In the genomic region with DNA sequence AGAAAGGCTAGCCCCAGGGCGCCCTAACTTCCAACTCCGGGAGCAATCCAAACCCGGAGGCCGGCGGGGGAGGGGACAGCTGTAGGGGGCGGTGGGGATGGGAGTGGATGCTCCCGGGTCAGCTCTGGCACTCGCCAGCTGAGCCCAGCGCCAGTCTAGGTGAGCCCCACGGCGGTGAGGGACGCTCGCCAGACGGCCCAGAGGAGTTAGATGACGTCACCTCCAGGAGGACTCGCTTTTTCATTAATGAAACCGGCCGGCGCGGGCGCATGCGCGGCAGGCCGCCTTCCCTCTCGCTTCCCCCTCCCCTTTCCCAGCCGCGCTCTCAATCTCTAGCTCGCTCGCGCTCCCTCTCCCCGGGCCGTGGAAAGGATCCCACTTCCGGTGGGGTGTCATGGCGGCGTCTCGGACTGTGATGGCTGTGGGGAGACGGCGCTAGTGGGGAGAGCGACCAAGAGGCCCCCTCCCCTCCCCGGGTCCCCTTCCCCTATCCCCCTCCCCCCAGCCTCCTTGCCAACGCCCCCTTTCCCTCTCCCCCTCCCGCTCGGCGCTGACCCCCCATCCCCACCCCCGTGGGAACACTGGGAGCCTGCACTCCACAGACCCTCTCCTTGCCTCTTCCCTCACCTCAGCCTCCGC, we compare ENCODE assay signal across 8 cellular contexts. TPM values are rescaled to one million over a fixed set of nuclear protein-coding genes. Genes with fewer than 3 reads are reported as not detected.
DNase-seq lines count a peak whose midpoint lies in the region; ATAC-seq and TF ChIP-seq lines count a peak whose summit lies in the region.

Gene NF1 (plus strand): TSS at position 378 of the 639 bp plus-strand sequence. CDS start 333 bp downstream, outside the sequence.

- no peaks in the 10 kb centered on the region for H3K36me3 Mint-ChIP-seq in activated naive CD4-positive, alpha-beta T cell treated with anti-CD3 and anti-CD28 coated beads, Interleukin-2, amount 10 ng/mL, durations not matched to agents 7 days and 5 days

- WGBS in gastroesophageal sphincter (ENCODE audit: low coverage in 1 of 2), 2 donors = 5% methylated on average over 7 of the region's 46 CpGs; no CpG with 5 or more reads in 1 of the 2 donors

- H3K36me3 ChIP-seq in SK-N-MC (ENCODE audit: insufficient read depth, low read length) = no peaks in the 10 kb centered on the region
- H3K36me3 ChIP-seq in gastroesophageal sphincter = no peaks in the 10 kb centered on the region

- peak; percentile 70 for DNase-seq in GF-D8 (lab: John Stamatoyannopoulos, UW)
- DNase-seq in HEK293T (ENCODE audit: extremely low spot score) = peak; percentile 93
- peak; percentile 93 for DNase-seq in NCI-H1048 (lab: John Stamatoyannopoulos, UW)
- DNase-seq in SK-N-MC (ENCODE audit: low read depth, low spot score) = peak; percentile 67
- peak; percentile 90 for DNase-seq in activated naive CD4-positive, alpha-beta T cell treated with anti-CD3 and anti-CD28 coated beads, Interleukin-2, amount 10 ng/mL, durations not matched to agents 7 days and 5 days
- peak; percentile 67 for DNase-seq in non-pigmented ciliary epithelial cell (ENCODE audit: low read depth)
- peak; percentile 63 to 98 (median 91) for DNase-seq in substantia nigra (lab: John Stamatoyannopoulos, UW)

- no peaks in the 10 kb centered on the region for H3K27me3 ChIP-seq in gastroesophageal sphincter

- CTCF ChIA-PET in HEK293T (lab: Yijun Ruan, JAX) = no interaction called here
- CTCF ChIA-PET in activated naive CD4-positive, alpha-beta T cell treated with anti-CD3 and anti-CD28 coated beads, Interleukin-2, amount 10 ng/mL, durations not matched to agents 7 days and 5 days (lab: Charles Lee) = no interaction called here

- H3K4me1 ChIP-seq in gastroesophageal sphincter = peaks cover 0 to 25% (median 4%) of the 10 kb centered on the region in 3 donors

- POLR2A ChIA-PET in HEK293T (lab: Yijun Ruan, JAX) = interaction anchor here (0.5 to 3.4 kb wide), 45 partner anchors 7 to 317 kb away, joined by 3 to 26 read pairs (median 4); partner anchors contain the start of gene RNF135

- H3K4me3 ChIP-seq in SK-N-MC = peak within 1 kb of the TSS; percentile 98
- H3K4me3 ChIP-seq in gastroesophageal sphincter = peak within 1 kb of the TSS; percentile 92 to 98

- peak within 1 kb of the TSS; percentile 96 for H3K9ac ChIP-seq in SK-N-MC (ENCODE audit: insufficient read length)

- peak within 1 kb of the TSS; percentile 83 for H3K27ac ChIP-seq in SK-N-MC
- H3K27ac ChIP-seq in gastroesophageal sphincter = peak within 1 kb of the TSS; percentile 91 to 96 (median 94)
- peak within 1 kb of the TSS; percentile 94 for H3K27ac ChIP-seq in substantia nigra (ENCODE audit: low read depth, low read length, poor library complexity, severe bottlenecking)

- no peak for TF ChIP-seq EP300 in gastroesophageal sphincter (IDR thresholded peaks at IDR 0.05)

- ATAC-seq in gastroesophageal sphincter = peak; percentile 99

- H3K9me3 ChIP-seq in SK-N-MC (ENCODE audit: low read depth, low read length) = no peaks in the 10 kb centered on the region
- no peaks in the 10 kb centered on the region for H3K9me3 ChIP-seq in gastroesophageal sphincter

- H3K4me1 Mint-ChIP-seq in activated naive CD4-positive, alpha-beta T cell treated with anti-CD3 and anti-CD28 coated beads, Interleukin-2, amount 10 ng/mL, durations not matched to agents 7 days and 5 days = peaks cover 20% of the 10 kb centered on the region

- peak within 1 kb of the TSS; percentile 86 for H3K4me3 Mint-ChIP-seq in activated naive CD4-positive, alpha-beta T cell treated with anti-CD3 and anti-CD28 coated beads, Interleukin-2, amount 10 ng/mL, durations not matched to agents 7 days and 5 days

- TF ChIP-seq POLR2A in gastroesophageal sphincter (IDR thresholded peaks at IDR 0.05) = peak in 1 of 2 donors; percentile 16

- no peaks in the 10 kb centered on the region for H3K27me3 Mint-ChIP-seq in activated naive CD4-positive, alpha-beta T cell treated with anti-CD3 and anti-CD28 coated beads, Interleukin-2, amount 10 ng/mL, durations not matched to agents 7 days and 5 days

- TF ChIP-seq CTCF in gastroesophageal sphincter (IDR thresholded peaks at IDR 0.05) = no peak

- no peaks in the 10 kb centered on the region for H3K9me3 Mint-ChIP-seq in activated naive CD4-positive, alpha-beta T cell treated with anti-CD3 and anti-CD28 coated beads, Interleukin-2, amount 10 ng/mL, durations not matched to agents 7 days and 5 days

- peak within 1 kb of the TSS; percentile 83 for H3K27ac Mint-ChIP-seq in activated naive CD4-positive, alpha-beta T cell treated with anti-CD3 and anti-CD28 coated beads, Interleukin-2, amount 10 ng/mL, durations not matched to agents 7 days and 5 days

TF ChIP-seq in HEK293T, 16 proteins besides CTCF, POLR2A, EP300 and RAD21:
- TF ChIP-seq FOXM1 (IDR thresholded peaks at IDR 0.05; ENCODE audit: borderline replicate concordance) (no peak), FOXA1 (IDR thresholded peaks at IDR 0.05) (no peak), HDGF (IDR thresholded peaks at IDR 0.05; ENCODE audit: borderline replicate concordance) (no peak), L3MBTL2 (conservative IDR thresholded peaks at IDR 0.05) (no peak), SP1 (IDR thresholded peaks at IDR 0.05) (no peak), PKNOX1 (IDR thresholded peaks at IDR 0.05) (no peak), CTBP1 (IDR thresholded peaks at IDR 0.05; ENCODE audit: borderline replicate concordance) (no peak), TARDBP (IDR thresholded peaks at IDR 0.05) (no peak), LEF1 (IDR thresholded peaks at IDR 0.05; ENCODE audit: borderline replicate concordance) (no peak)

RNA-seq across cellular contexts. Expression of gene NF1, which starts in this region (rescaled TPM):
- 10 to 100 TPM; 41.7 to 69.9 (median 54.4) TPM for total RNA-seq in gastroesophageal sphincter

Comparison
In these comparisons a context has a peak if more than half of its experiments do, and no peak if none do; other contexts are left out.
1. Peak in every context shown above with its lines: DNase-seq, ATAC-seq, H3K4me3 ChIP-seq and H3K27ac ChIP-seq.